Comparison of ENCODE assay signal across 8 cellular contexts in the genomic region with DNA sequence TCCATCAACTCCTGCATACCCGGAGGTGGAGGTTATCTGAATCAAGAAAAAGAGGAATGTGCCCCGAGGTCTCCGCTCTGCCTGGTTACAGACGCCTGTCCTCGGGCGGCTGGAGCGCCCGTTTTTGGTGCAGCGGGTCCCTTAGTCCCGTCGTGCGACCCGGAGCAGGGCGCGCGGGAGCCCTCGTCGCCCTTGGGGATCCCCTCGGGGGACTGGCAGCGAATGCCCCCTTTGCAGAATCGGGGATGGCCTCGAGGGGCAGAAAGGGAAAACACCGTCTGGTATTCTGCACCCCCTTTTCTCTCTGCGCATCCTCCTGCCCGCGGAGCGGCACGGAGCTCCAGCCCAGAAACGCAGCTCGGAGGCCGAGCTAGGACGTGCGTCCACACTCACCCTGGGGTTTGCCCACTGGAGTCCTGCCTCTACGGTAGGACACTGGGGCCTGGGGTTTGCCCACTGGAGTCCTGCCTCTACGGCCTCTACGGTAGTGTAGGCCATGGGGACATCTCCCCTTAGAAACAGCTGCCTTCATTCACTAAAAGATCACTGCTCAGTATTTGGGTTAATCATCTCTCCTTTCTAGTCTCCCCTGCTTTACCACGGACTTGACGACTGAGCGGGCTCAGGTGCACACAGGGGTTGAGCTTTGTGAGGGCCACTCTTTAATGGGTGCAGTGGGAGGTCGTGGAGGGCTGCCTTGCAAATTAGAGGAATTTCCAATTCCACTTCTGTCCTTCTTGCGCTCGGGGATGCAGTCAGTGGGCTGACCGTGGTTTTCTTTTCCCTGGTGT. TPM values are rescaled to one million over a fixed set of nuclear protein-coding genes. Genes with fewer than 3 reads are reported as not detected.
DNase-seq lines count a peak whose midpoint lies in the region; ATAC-seq and TF ChIP-seq lines count a peak whose summit lies in the region.

No MANE protein-coding gene starts in this region.

- peaks cover 18% of the 10 kb centered on the region for H3K4me1 ChIP-seq in GM23248 (ENCODE audit: insufficient read depth)

- H3K4me3 ChIP-seq in GM23248 = peak overlapping the region; percentile 89
- H3K4me3 ChIP-seq in astrocyte of the cerebellum (ENCODE audit: low read depth, low read length) = peak overlapping the region; percentile 93
- H3K4me3 ChIP-seq in iPS-18c (ENCODE audit: insufficient read depth, low read depth, low read length) = peak overlapping the region; percentile 89
- H3K4me3 ChIP-seq in skin epidermis = peak overlapping the region; percentile 47 to 72 (median 57)

- peak overlapping the region; percentile 89 for H2AFZ ChIP-seq in GM23248

- peak overlapping the region; percentile 97 for H3K4me2 ChIP-seq in GM23248 (ENCODE audit: unreplicated experiment)

- no peaks in the 10 kb centered on the region for H3K27me3 ChIP-seq in GM23248 (replicated peaks; ENCODE audit: insufficient read depth)

- 1 to 2% methylated on average over 43 of the region's 43 CpGs for WGBS in GM23248 (ENCODE audit: low coverage in 1 of 2, low lambda C conversion rate in 2 of 2, missing lambda C conversion rate in 2 of 2), 2 experiments

- H3K9me3 ChIP-seq in GM23248 (ENCODE audit: low read depth) = no peaks in the 10 kb centered on the region
- H3K9me3 ChIP-seq in iPS-18c (ENCODE audit: control insufficient read depth, insufficient read depth, low read length) = no peaks in the 10 kb centered on the region

- in situ Hi-C loops in GM23248 (cut with MboI) = loop anchor here (10.0 kb wide), 1 partner anchor 621 kb away; no protein-coding TSS in a partner anchor
- in situ Hi-C loops in astrocyte of the cerebellum (cut with HindIII; ENCODE audit: low sequenced_read_pairs) = loop anchor here (10.0 kb wide), 1 partner anchor 621 kb away; no protein-coding TSS in a partner anchor

- peak overlapping the region; percentile 87 for H3K9ac ChIP-seq in GM23248

- H3F3A ChIP-seq in GM23248 (ENCODE audit: insufficient read depth) = no peaks in the 10 kb centered on the region; the same call in 1 of the 2 replicates

- ATAC-seq in GM18909 (IDR thresholded peaks at IDR 0.05; ENCODE audit: poor library complexity, unreplicated experiment) (no peak), HG03378 (IDR thresholded peaks at IDR 0.05; ENCODE audit: unreplicated experiment) (no peak), GM18907 (IDR thresholded peaks at IDR 0.05; ENCODE audit: unreplicated experiment) (no peak)

- DNase-seq in GM23248 = peak; percentile 48
- DNase-seq in astrocyte of the cerebellum (ENCODE audit: low read depth) = no peak
- no peak for DNase-seq in NCI-H774 (lab: John Stamatoyannopoulos, UW)

- H3K79me2 ChIP-seq in GM23248 (ENCODE audit: insufficient read depth) = peaks cover 66% of the 10 kb centered on the region

- H3K36me3 ChIP-seq in GM23248 (ENCODE audit: low read depth) = no peaks in the 10 kb centered on the region

- H4K20me1 ChIP-seq in GM23248 (ENCODE audit: insufficient read depth) = no peaks in the 10 kb centered on the region

- no peak overlapping the region for H3K27ac ChIP-seq in GM23248
- H3K27ac ChIP-seq in skin epidermis = peak overlapping the region in 11 of 21 experiments; percentile 17 to 94 (median 90)

- H3K9me2 ChIP-seq in GM23248 (ENCODE audit: insufficient read depth) = no peaks in the 10 kb centered on the region

- TF ChIP-seq CTCF in astrocyte of the cerebellum (IDR thresholded peaks at IDR 0.05; ENCODE audit: low read depth, low read length, missing control alignments) = no peak

RNA-seq across cellular contexts. Expression of a gene that starts 2.4 kb away (rescaled TPM):
- 39.6 and 51.3 TPM in 2 replicates for total RNA-seq in GM23248 (2014; rRNA removed; shearing (Covaris generic))
- polyA plus RNA-seq in GM23248 (2016; fragmentation: Nextera tagmentation; extraction: Ambion mirVana) = 9.6 and 11.5 TPM in 2 replicates
